ENCODE assay signal across 8 cellular contexts in genomic region chrX:154371771-154372300, GRCh38. TPM values are rescaled to one million over a fixed set of nuclear protein-coding genes. Genes with fewer than 3 reads are reported as not detected.
DNase-seq lines count a peak whose midpoint lies in the region; ATAC-seq and TF ChIP-seq lines count a peak whose summit lies in the region.

No MANE protein-coding gene starts in this region.

- DNase-seq in activated CD4-positive, alpha-beta T cell treated with anti-CD3 and anti-CD28 coated beads for 36 hours = no peak
- no peak for DNase-seq in activated CD4-positive, alpha-beta T cell treated with anti-CD3 and anti-CD28 coated beads, Interleukin-2, amount 50 U/mL, for 4 hours
- DNase-seq in PC-3 = no peak
- no peak for DNase-seq in foreskin fibroblast
- no peak for DNase-seq in stimulated activated effector memory CD8-positive, alpha-beta T cell treated with anti-CD3 and anti-CD28 coated beads, Interleukin-12 subunit alpha, Interleukin-12 subunit beta, amount 100 ng/mL, for 72 hours (ENCODE audit: low spot score in 2 of 2)
- no peak for DNase-seq in MV-4-11 (lab: John Stamatoyannopoulos, UW)
- no peak for DNase-seq in cerebellar cortex (ENCODE audit: low spot score)

- no TSS peak for BruUV-seq in PC-3 (replicated peaks; lab: Mats Ljungman, UMichigan)

- no peak overlapping the region for H3K27ac Mint-ChIP-seq in activated CD4-positive, alpha-beta T cell treated with anti-CD3 and anti-CD28 coated beads for 36 hours
- H3K27ac Mint-ChIP-seq in stimulated activated effector memory CD8-positive, alpha-beta T cell treated with anti-CD3 and anti-CD28 coated beads, Interleukin-12 subunit alpha, Interleukin-12 subunit beta, amount 100 ng/mL, for 72 hours = peak overlapping the region; percentile 86

- H3K9ac ChIP-seq in PC-3 (ENCODE audit: low read length) = peak overlapping the region; percentile 53

- CTCF ChIA-PET in activated CD4-positive, alpha-beta T cell treated with anti-CD3 and anti-CD28 coated beads for 36 hours (lab: Charles Lee) = no interaction called here
- CTCF ChIA-PET in PC-3 (lab: Charles Lee) = no interaction called here

- H3K4me2 ChIP-seq in PC-3 (ENCODE audit: low read length) = peak overlapping the region; percentile 85

- H3K4me3 Mint-ChIP-seq in activated CD4-positive, alpha-beta T cell treated with anti-CD3 and anti-CD28 coated beads for 36 hours = peak overlapping the region; percentile 86
- H3K4me3 Mint-ChIP-seq in stimulated activated effector memory CD8-positive, alpha-beta T cell treated with anti-CD3 and anti-CD28 coated beads, Interleukin-12 subunit alpha, Interleukin-12 subunit beta, amount 100 ng/mL, for 72 hours = peak overlapping the region; percentile 83

- H3K79me2 ChIP-seq in PC-3 (ENCODE audit: low read length) = peaks cover 79% of the 10 kb centered on the region

- no peaks in the 10 kb centered on the region for H3K9me3 Mint-ChIP-seq in activated CD4-positive, alpha-beta T cell treated with anti-CD3 and anti-CD28 coated beads for 36 hours (ENCODE audit: low read depth)
- no peaks in the 10 kb centered on the region for H3K9me3 Mint-ChIP-seq in stimulated activated effector memory CD8-positive, alpha-beta T cell treated with anti-CD3 and anti-CD28 coated beads, Interleukin-12 subunit alpha, Interleukin-12 subunit beta, amount 100 ng/mL, for 72 hours

- peaks cover 17% of the 10 kb centered on the region for H3K36me3 ChIP-seq in PC-3 (ENCODE audit: low read depth, low read length)

- H3F3A ChIP-seq in PC-3 (ENCODE audit: low read length, unreplicated experiment) = no peaks in the 10 kb centered on the region

- H2AFZ ChIP-seq in PC-3 (ENCODE audit: low read length) = peak overlapping the region; percentile 50; the same call in 1 of the 2 replicates

- intact Hi-C loops in activated CD4-positive, alpha-beta T cell treated with anti-CD3 and anti-CD28 coated beads for 36 hours (cut with DNase I, micrococcal nuclease) = loop anchor here (1.0 to 10.0 kb wide), 10 partner anchors 7 to 647 kb away; partner anchors contain the start of genes ARHGAP4 (in 2 of the 2), ABCD1 (in 1 of the 2), BCAP31 (in 1 of the 2) and EMD (in 1 of the 2)
- intact Hi-C loops in PC-3 (cut with micrococcal nuclease) = loop anchor here (10.0 kb wide), 1 partner anchor 397 kb away; the partner anchor contains the start of genes HCFC1 and TMEM187

- ATAC-seq in activated CD4-positive, alpha-beta T cell treated with anti-CD3 and anti-CD28 coated beads for 36 hours = peak; percentile 0
- ATAC-seq in PC-3 (no peak), HG03097 (IDR thresholded peaks at IDR 0.05; ENCODE audit: low FRiP score, unreplicated experiment) (no peak)
- peak; percentile 0 for ATAC-seq in stimulated activated effector memory CD8-positive, alpha-beta T cell treated with anti-CD3 and anti-CD28 coated beads, Interleukin-12 subunit alpha, Interleukin-12 subunit beta, amount 100 ng/mL, for 72 hours

- no peaks in the 10 kb centered on the region for H3K9me3 ChIP-seq in PC-3 (ENCODE audit: low read length)

- H3K27me3 ChIP-seq in PC-3 (ENCODE audit: low read length) = no peaks in the 10 kb centered on the region

- H3K27me3 Mint-ChIP-seq in activated CD4-positive, alpha-beta T cell treated with anti-CD3 and anti-CD28 coated beads for 36 hours = no peaks in the 10 kb centered on the region

- peaks cover 26% of the 10 kb centered on the region for H3K4me1 Mint-ChIP-seq in activated CD4-positive, alpha-beta T cell treated with anti-CD3 and anti-CD28 coated beads for 36 hours
- peaks cover 19% of the 10 kb centered on the region for H3K4me1 Mint-ChIP-seq in stimulated activated effector memory CD8-positive, alpha-beta T cell treated with anti-CD3 and anti-CD28 coated beads, Interleukin-12 subunit alpha, Interleukin-12 subunit beta, amount 100 ng/mL, for 72 hours

- POLR2A ChIA-PET in activated CD4-positive, alpha-beta T cell treated with anti-CD3 and anti-CD28 coated beads for 36 hours (lab: Charles Lee) = no interaction called here
- POLR2A ChIA-PET in PC-3 (lab: Charles Lee; ENCODE audit: unreplicated experiment) = no interaction called here

- no peaks in the 10 kb centered on the region for H3K9me2 ChIP-seq in PC-3 (replicated peaks; ENCODE audit: low read length)

- peaks cover 16% of the 10 kb centered on the region for H3K36me3 Mint-ChIP-seq in activated CD4-positive, alpha-beta T cell treated with anti-CD3 and anti-CD28 coated beads for 36 hours (ENCODE audit: low read depth)
- peaks cover 52% of the 10 kb centered on the region for H3K36me3 Mint-ChIP-seq in stimulated activated effector memory CD8-positive, alpha-beta T cell treated with anti-CD3 and anti-CD28 coated beads, Interleukin-12 subunit alpha, Interleukin-12 subunit beta, amount 100 ng/mL, for 72 hours

- peaks cover 19% of the 10 kb centered on the region for H4K20me1 ChIP-seq in PC-3 (ENCODE audit: low read length)

- H3K4me3 ChIP-seq in PC-3 (ENCODE audit: low read length) = peak overlapping the region; percentile 74
- peak overlapping the region; percentile 58 to 92 for H3K4me3 ChIP-seq in foreskin fibroblast (ENCODE audit: low read depth in 1 of 2, low read length in 2 of 2)

- H3K27ac ChIP-seq in PC-3 (ENCODE audit: low read length) = peak overlapping the region; percentile 37

- peaks cover 36% of the 10 kb centered on the region for H3K4me1 ChIP-seq in PC-3 (ENCODE audit: insufficient read depth, low read length)

- no peak for TF ChIP-seq CTCF in PC-3 (conservative IDR thresholded peaks at IDR 0.05; ENCODE audit: low read depth, low read length)
- no peak for TF ChIP-seq CTCF in foreskin fibroblast (IDR thresholded peaks at IDR 0.05; ENCODE audit: low read depth, low read length)

RNA-seq across cellular contexts. Expression of gene FLNA, which starts 2.6 kb away (rescaled TPM):
- total RNA-seq in activated CD4-positive, alpha-beta T cell treated with anti-CD3 and anti-CD28 coated beads for 36 hours = 1,000 to 10,000 TPM in 1 of 2 experiments, 100 to 1,000 TPM in 1; 891 to 1,083 TPM
- total RNA-seq in PC-3 (2014; rRNA removed) = 2,058 and 3,170 TPM in 2 replicates

RNA-seq across cellular contexts. Expression of gene EMD, which starts 7.3 kb away (rescaled TPM):
- 10 to 100 TPM; 75.9 to 89.4 TPM for total RNA-seq in activated CD4-positive, alpha-beta T cell treated with anti-CD3 and anti-CD28 coated beads for 36 hours
- total RNA-seq in PC-3 (2014; rRNA removed) = 46.8 and 49.0 TPM in 2 replicates

RNA-seq across cellular contexts. Expression of gene RPL10, which starts 26.3 kb away (rescaled TPM):
- total RNA-seq in activated CD4-positive, alpha-beta T cell treated with anti-CD3 and anti-CD28 coated beads for 36 hours = 1,000 to 10,000 TPM; 1,286 to 2,705 TPM
- total RNA-seq in PC-3 (2014; rRNA removed) = 2,879 and 3,401 TPM in 2 replicates

RNA-seq across cellular contexts. Expression of gene DNASE1L1, which starts 37.2 kb away (rescaled TPM):
- total RNA-seq in activated CD4-positive, alpha-beta T cell treated with anti-CD3 and anti-CD28 coated beads for 36 hours = 10 to 100 TPM; 12.6 to 13.4 TPM
- 29.8 TPM in 2 replicates for total RNA-seq in PC-3 (2014; rRNA removed)

RNA-seq across cellular contexts. Expression of gene TAFAZZIN, which starts 39.5 kb away (rescaled TPM):
- total RNA-seq in activated CD4-positive, alpha-beta T cell treated with anti-CD3 and anti-CD28 coated beads for 36 hours = 10 to 100 TPM; 43.8 to 49.0 TPM
- 39.4 and 41.5 TPM in 2 replicates for total RNA-seq in PC-3 (2014; rRNA removed)

Comparison
In these comparisons a context has a peak if more than half of its experiments do, and no peak if none do; other contexts are left out.
1. ATAC-seq: peak in activated CD4-positive, alpha-beta T cell treated with anti-CD3 and anti-CD28 coated beads for 36 hours (single experiment) and stimulated activated effector memory CD8-positive, alpha-beta T cell treated with anti-CD3 and anti-CD28 coated beads, Interleukin-12 subunit alpha, Interleukin-12 subunit beta, amount 100 ng/mL, for 72 hours (single experiment); none in PC-3 (single experiment) and HG03097 (single experiment).